1 cellular context compared by ENCODE assay signal in genomic region chr1:23558140-23558871, GRCh38.
A peak's percentile ranks its signal among the peaks of the same experiment; 100 is the strongest.
TF ChIP-seq lines count a peak whose summit lies in the region.

No MANE protein-coding gene starts in this region.

TF ChIP-seq in HepG2, 621 proteins besides CTCF, POLR2A, EP300 and RAD21 (continued from another document and continues in another):
- TF ChIP-seq, protein P1, sequence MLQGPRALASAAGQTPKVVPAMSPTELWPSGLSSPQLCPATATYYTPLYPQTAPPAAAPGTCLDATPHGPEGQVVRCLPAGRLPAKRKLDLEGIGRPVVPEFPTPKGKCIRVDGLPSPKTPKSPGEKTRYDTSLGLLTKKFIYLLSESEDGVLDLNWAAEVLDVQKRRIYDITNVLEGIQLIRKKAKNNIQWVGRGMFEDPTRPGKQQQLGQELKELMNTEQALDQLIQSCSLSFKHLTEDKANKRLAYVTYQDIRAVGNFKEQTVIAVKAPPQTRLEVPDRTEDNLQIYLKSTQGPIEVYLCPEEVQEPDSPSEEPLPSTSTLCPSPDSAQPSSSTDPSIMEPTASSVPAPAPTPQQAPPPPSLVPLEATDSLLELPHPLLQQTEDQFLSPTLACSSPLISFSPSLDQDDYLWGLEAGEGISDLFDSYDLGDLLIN (CRISPR knock-in tag; IDR thresholded peaks at IDR 0.05; ENCODE audit: borderline replicate concordance), result peak; percentile 86; the same call in 1 of the 2 replicates
- no peak for TF ChIP-seq FOXC1 (CRISPR knock-in tag; IDR thresholded peaks at IDR 0.05; ENCODE audit: borderline replicate concordance)
- TF ChIP-seq KAT7 (CRISPR knock-in tag; IDR thresholded peaks at IDR 0.05; ENCODE audit: borderline replicate concordance), result no peak
- TF ChIP-seq ZFP37 (CRISPR knock-in tag; IDR thresholded peaks at IDR 0.05; ENCODE audit: borderline replicate concordance), result peak; percentile 44; the same call in 1 of the 2 replicates
- TF ChIP-seq CHD4 (IDR thresholded peaks at IDR 0.05; ENCODE audit: borderline replicate concordance, low read length), result no peak
- TF ChIP-seq ESRRA (CRISPR knock-in tag; IDR thresholded peaks at IDR 0.05; ENCODE audit: low read depth), result peak; percentile 28; the same call in 1 of the 2 replicates
- TF ChIP-seq, protein P2, sequence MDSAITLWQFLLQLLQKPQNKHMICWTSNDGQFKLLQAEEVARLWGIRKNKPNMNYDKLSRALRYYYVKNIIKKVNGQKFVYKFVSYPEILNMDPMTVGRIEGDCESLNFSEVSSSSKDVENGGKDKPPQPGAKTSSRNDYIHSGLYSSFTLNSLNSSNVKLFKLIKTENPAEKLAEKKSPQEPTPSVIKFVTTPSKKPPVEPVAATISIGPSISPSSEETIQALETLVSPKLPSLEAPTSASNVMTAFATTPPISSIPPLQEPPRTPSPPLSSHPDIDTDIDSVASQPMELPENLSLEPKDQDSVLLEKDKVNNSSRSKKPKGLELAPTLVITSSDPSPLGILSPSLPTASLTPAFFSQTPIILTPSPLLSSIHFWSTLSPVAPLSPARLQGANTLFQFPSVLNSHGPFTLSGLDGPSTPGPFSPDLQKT (CRISPR knock-in tag; IDR thresholded peaks at IDR 0.05; ENCODE audit: borderline replicate concordance), result no peak
- peak; percentile 45; the same call in 1 of the 2 replicates for TF ChIP-seq TMF1 (CRISPR knock-in tag; IDR thresholded peaks at IDR 0.05; ENCODE audit: low read depth)
- no peak for TF ChIP-seq MEF2D (CRISPR knock-in tag; IDR thresholded peaks at IDR 0.05)
- TF ChIP-seq, protein P3, sequence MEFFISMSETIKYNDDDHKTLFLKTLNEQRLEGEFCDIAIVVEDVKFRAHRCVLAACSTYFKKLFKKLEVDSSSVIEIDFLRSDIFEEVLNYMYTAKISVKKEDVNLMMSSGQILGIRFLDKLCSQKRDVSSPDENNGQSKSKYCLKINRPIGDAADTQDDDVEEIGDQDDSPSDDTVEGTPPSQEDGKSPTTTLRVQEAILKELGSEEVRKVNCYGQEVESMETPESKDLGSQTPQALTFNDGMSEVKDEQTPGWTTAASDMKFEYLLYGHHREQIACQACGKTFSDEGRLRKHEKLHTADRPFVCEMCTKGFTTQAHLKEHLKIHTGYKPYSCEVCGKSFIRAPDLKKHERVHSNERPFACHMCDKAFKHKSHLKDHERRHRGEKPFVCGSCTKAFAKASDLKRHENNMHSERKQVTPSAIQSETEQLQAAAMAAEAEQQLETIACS (CRISPR knock-in tag; IDR thresholded peaks at IDR 0.05), result 0 out of 2 replicates have a peak, but pooled peaks have one; percentile 32
- TF ChIP-seq, protein P4, sequence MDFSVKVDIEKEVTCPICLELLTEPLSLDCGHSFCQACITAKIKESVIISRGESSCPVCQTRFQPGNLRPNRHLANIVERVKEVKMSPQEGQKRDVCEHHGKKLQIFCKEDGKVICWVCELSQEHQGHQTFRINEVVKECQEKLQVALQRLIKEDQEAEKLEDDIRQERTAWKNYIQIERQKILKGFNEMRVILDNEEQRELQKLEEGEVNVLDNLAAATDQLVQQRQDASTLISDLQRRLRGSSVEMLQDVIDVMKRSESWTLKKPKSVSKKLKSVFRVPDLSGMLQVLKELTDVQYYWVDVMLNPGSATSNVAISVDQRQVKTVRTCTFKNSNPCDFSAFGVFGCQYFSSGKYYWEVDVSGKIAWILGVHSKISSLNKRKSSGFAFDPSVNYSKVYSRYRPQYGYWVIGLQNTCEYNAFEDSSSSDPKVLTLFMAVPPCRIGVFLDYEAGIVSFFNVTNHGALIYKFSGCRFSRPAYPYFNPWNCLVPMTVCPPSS (IDR thresholded peaks at IDR 0.05), result no peak
- TF ChIP-seq, protein P5, sequence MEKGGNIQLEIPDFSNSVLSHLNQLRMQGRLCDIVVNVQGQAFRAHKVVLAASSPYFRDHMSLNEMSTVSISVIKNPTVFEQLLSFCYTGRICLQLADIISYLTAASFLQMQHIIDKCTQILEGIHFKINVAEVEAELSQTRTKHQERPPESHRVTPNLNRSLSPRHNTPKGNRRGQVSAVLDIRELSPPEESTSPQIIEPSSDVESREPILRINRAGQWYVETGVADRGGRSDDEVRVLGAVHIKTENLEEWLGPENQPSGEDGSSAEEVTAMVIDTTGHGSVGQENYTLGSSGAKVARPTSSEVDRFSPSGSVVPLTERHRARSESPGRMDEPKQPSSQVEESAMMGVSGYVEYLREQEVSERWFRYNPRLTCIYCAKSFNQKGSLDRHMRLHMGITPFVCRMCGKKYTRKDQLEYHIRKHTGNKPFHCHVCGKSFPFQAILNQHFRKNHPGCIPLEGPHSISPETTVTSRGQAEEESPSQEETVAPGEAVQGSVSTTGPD (CRISPR knock-in tag; IDR thresholded peaks at IDR 0.05), result peak; percentile 86
- TF ChIP-seq MBD4 (IDR thresholded peaks at IDR 0.05; ENCODE audit: borderline replicate concordance, low read length), result no peak
- TF ChIP-seq NR2F1 (CRISPR knock-in tag; IDR thresholded peaks at IDR 0.05), result no peak
- peak; percentile 40; the same call in 1 of the 2 replicates for TF ChIP-seq ZNF709 (CRISPR knock-in tag; IDR thresholded peaks at IDR 0.05)
- TF ChIP-seq, protein P6, sequence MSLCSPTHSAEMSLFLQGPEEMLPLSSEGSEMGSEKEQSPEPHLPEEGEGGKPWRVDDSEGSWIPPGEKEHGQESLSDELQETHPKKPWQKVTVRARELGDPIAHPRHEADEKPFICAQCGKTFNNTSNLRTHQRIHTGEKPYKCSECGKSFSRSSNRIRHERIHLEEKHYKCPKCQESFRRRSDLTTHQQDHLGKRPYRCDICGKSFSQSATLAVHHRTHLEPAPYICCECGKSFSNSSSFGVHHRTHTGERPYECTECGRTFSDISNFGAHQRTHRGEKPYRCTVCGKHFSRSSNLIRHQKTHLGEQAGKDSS (CRISPR knock-in tag; IDR thresholded peaks at IDR 0.05; ENCODE audit: borderline replicate concordance, low read depth), result no peak
- peak; percentile 27; the same call in 1 of the 2 replicates for TF ChIP-seq SMAD3 (CRISPR knock-in tag; IDR thresholded peaks at IDR 0.05)
- TF ChIP-seq, protein P7, sequence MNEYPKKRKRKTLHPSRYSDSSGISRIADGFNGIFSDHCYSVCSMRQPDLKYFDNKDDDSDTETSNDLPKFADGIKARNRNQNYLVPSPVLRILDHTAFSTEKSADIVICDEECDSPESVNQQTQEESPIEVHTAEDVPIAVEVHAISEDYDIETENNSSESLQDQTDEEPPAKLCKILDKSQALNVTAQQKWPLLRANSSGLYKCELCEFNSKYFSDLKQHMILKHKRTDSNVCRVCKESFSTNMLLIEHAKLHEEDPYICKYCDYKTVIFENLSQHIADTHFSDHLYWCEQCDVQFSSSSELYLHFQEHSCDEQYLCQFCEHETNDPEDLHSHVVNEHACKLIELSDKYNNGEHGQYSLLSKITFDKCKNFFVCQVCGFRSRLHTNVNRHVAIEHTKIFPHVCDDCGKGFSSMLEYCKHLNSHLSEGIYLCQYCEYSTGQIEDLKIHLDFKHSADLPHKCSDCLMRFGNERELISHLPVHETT (CRISPR knock-in tag; conservative IDR thresholded peaks at IDR 0.05), result peak; percentile 75; the same call in 1 of the 2 replicates
- no peak for TF ChIP-seq SMARCC2 (IDR thresholded peaks at IDR 0.05)
- peak; percentile 44 for TF ChIP-seq ASH2L (IDR thresholded peaks at IDR 0.05; ENCODE audit: insufficient read length, low read depth, low read length)
- no peak for TF ChIP-seq JUND (CRISPR knock-in tag; IDR thresholded peaks at IDR 0.05)
- TF ChIP-seq, protein P8, sequence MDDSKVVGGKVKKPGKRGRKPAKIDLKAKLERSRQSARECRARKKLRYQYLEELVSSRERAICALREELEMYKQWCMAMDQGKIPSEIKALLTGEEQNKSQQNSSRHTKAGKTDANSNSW (CRISPR knock-in tag; IDR thresholded peaks at IDR 0.05; ENCODE audit: borderline replicate concordance), result no peak
- peak; percentile 75; the same call in 1 of the 2 replicates for TF ChIP-seq IRF2 (CRISPR knock-in tag; IDR thresholded peaks at IDR 0.05)
- no peak for TF ChIP-seq ZNF326 (CRISPR knock-in tag; IDR thresholded peaks at IDR 0.05; ENCODE audit: borderline replicate concordance)
- no peak; the same call in 1 of the 2 replicates for TF ChIP-seq MXD4 (CRISPR knock-in tag; IDR thresholded peaks at IDR 0.05)
- TF ChIP-seq ZNF629 (CRISPR knock-in tag; conservative IDR thresholded peaks at IDR 0.05), result peak; percentile 30; the same call in 1 of the 2 replicates
- TF ChIP-seq ZNF232 (CRISPR knock-in tag; IDR thresholded peaks at IDR 0.05; ENCODE audit: borderline replicate concordance), result no peak
- TF ChIP-seq SPEN (CRISPR knock-in tag; IDR thresholded peaks at IDR 0.05; ENCODE audit: low read depth), result peak; percentile 48
- TF ChIP-seq, protein P9, sequence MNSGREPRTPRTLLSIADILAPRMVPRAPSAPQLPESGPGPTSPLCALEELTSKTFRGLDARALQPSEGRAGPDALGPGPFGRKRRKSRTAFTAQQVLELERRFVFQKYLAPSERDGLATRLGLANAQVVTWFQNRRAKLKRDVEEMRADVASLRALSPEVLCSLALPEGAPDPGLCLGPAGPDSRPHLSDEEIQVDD (CRISPR knock-in tag; IDR thresholded peaks at IDR 0.05; ENCODE audit: borderline replicate concordance), result no peak
- TF ChIP-seq KLF11 (CRISPR knock-in tag; IDR thresholded peaks at IDR 0.05), result no peak
- peak; percentile 28; the same call in 1 of the 2 replicates for TF ChIP-seq MTA1 (CRISPR knock-in tag; IDR thresholded peaks at IDR 0.05; ENCODE audit: borderline replicate concordance)
- no peak for TF ChIP-seq HMG20A (CRISPR knock-in tag; IDR thresholded peaks at IDR 0.05; ENCODE audit: borderline replicate concordance)
- TF ChIP-seq ZNF577 (CRISPR knock-in tag; IDR thresholded peaks at IDR 0.05; ENCODE audit: borderline replicate concordance, low read depth), result no peak
- peak; percentile 79 for TF ChIP-seq PHF21A (CRISPR knock-in tag; IDR thresholded peaks at IDR 0.05)
- TF ChIP-seq, protein P10, sequence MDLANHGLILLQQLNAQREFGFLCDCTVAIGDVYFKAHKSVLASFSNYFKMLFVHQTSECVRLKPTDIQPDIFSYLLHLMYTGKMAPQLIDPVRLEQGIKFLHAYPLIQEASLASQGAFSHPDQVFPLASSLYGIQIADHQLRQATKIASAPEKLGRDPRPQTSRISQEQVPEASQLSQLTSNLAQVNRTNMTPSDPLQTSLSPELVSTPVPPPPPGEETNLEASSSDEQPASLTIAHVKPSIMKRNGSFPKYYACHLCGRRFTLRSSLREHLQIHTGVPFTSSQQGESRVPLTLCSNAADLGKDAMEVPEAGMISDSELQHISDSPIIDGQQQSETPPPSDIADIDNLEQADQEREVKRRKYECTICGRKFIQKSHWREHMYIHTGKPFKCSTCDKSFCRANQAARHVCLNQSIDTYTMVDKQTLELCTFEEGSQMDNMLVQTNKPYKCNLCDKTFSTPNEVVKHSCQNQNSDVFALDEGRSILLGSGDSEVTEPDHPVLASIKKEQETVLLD (CRISPR knock-in tag; IDR thresholded peaks at IDR 0.05; ENCODE audit: low read depth), result no peak
- no peak for TF ChIP-seq GPBP1L1 (CRISPR knock-in tag; IDR thresholded peaks at IDR 0.05)
- TF ChIP-seq ARID5B (CRISPR knock-in tag; IDR thresholded peaks at IDR 0.05), result peak; percentile 55; the same call in 1 of the 2 replicates
- TF ChIP-seq ZNF780A (CRISPR knock-in tag; IDR thresholded peaks at IDR 0.05), result peak; percentile 32; the same call in 1 of the 2 replicates
